Comparison of ENCODE assay signal across 8 cellular contexts in the genomic region with DNA sequence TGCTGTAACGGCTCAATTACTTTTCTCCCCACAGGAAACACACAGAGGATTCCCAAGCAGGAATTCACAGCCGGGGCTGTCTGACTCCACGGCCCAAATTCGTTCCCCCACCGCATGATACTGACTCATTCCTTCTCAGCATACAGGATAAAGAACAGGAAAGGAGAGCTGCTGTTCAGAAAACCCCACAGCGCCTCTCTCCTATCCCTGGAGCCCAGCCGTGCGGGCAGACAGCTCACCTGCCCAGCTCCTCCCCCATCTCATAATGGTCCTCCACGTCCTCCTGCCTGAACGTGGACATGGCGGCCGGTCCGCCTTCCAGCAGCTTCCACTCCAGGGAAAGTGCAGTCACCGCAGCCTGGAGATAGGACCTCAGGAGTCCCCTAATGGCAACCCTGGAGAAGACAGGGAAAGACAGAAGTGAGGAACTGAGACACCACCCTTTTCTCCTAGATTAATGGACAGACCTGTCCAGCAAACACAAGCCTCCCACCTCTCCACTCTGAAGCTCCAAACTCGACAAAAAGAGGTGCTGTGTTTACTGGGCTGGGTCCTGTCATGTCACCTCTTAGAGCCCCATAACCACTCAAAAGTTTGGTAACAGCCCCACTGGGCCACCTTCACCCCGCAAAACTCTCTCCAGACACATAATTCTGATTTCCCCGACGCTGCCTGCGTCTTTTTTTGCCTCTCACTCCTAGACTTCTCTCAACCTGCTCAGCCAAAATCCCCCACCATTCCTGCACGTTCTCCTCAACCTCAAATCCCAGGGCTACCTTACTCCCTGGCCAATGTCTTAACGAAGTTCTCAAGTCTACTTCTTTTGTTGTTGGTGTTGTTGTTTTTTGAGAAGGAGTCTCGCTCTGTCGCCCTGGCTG. TPM values are rescaled to one million over a fixed set of nuclear protein-coding genes. Genes with fewer than 3 reads are reported as not detected.
DNase-seq lines count a peak whose midpoint lies in the region; ATAC-seq, FAIRE-seq and TF ChIP-seq lines count a peak whose summit lies in the region.

No MANE protein-coding gene starts in this region.

- H3K4me1 ChIP-seq in ES-I3 (ENCODE audit: insufficient read depth, low read length): peaks cover 20% of the 10 kb centered on the region

- H3K27ac Mint-ChIP-seq in mesothelial cell of epicardium: peak overlapping the region; percentile 99

- H3K36me3 ChIP-seq in ES-I3 (ENCODE audit: insufficient read depth, low read length): peaks cover 35% of the 10 kb centered on the region

- H3K9me3 ChIP-seq in ES-I3 (ENCODE audit: control insufficient read depth, insufficient read depth, low read length): no peaks in the 10 kb centered on the region

- peaks cover 27% of the 10 kb centered on the region for H3K4me1 Mint-ChIP-seq in mesothelial cell of epicardium

- in situ Hi-C loops in GM13976 (cut with MboI; ENCODE audit: low sequenced_read_pairs, unreplicated experiment): no loop called here

- DNase-seq in NCI-H510A (lab: John Stamatoyannopoulos, UW) (peak; percentile 66), dermis blood vessel endothelial cell (peak; percentile 87), mesothelial cell of epicardium (ENCODE audit: low spot score in 2 of 2, unreplicated experiment in 2 of 2) (peak in 1 of 2 experiments; percentile 58), 8988T (no peak), D721Med (ENCODE audit: insufficient read length, low spot score) (no peak), GM13976 (ENCODE audit: low spot score) (no peak)

- H3K36me3 Mint-ChIP-seq in mesothelial cell of epicardium: peaks cover 7% of the 10 kb centered on the region

- no peaks in the 10 kb centered on the region for H3K27me3 Mint-ChIP-seq in mesothelial cell of epicardium (ENCODE audit: low read depth)

- H3K9me3 Mint-ChIP-seq in mesothelial cell of epicardium: no peaks in the 10 kb centered on the region

- FAIRE-seq in D721Med (lab: Jason Lieb, UNC): no peak

- no peak for ATAC-seq in GM21576 (IDR thresholded peaks at IDR 0.05; ENCODE audit: unreplicated experiment)

- TF ChIP-seq CTCF in mesothelial cell of epicardium (IDR thresholded peaks at IDR 0.05; ENCODE audit: unreplicated experiment): no peak
- no peak for TF ChIP-seq CTCF in D721Med (IDR thresholded peaks at IDR 0.05; ENCODE audit: insufficient read depth, missing control alignments)
- TF ChIP-seq CTCF in GM13976 (IDR thresholded peaks at IDR 0.05; ENCODE audit: borderline replicate concordance, control extremely low read depth, extremely low read depth, insufficient read depth, missing control alignments): no peak

- H3K9ac ChIP-seq in ES-I3 (ENCODE audit: low read depth, low read length): peak overlapping the region; percentile 99

- peak overlapping the region; percentile 93 for H3K4me3 Mint-ChIP-seq in mesothelial cell of epicardium

RNA-seq across cellular contexts. Expression of gene DAPK3, which starts 1.2 kb away (rescaled TPM):
- total RNA-seq in dermis blood vessel endothelial cell (151 and 203 TPM in 2 replicates), mesothelial cell of epicardium (127 to 135 TPM (median 131 TPM) in 3 replicates)

RNA-seq across cellular contexts. Expression of gene EEF2, which starts 15.6 kb away (rescaled TPM):
- 2,677 and 3,798 TPM in 2 replicates for total RNA-seq in dermis blood vessel endothelial cell
- 2,808 to 2,923 TPM (median 2,892 TPM) in 3 replicates for total RNA-seq in mesothelial cell of epicardium

RNA-seq across cellular contexts. Expression of gene NMRK2, which starts 36.8 kb away (rescaled TPM):
- total RNA-seq in dermis blood vessel endothelial cell (not detected in 2 replicates), mesothelial cell of epicardium (not detected in 3 replicates)

RNA-seq across cellular contexts. Expression of gene PIAS4, which starts 37.9 kb away (rescaled TPM):
- total RNA-seq in dermis blood vessel endothelial cell (22.0 and 27.2 TPM in 2 replicates), mesothelial cell of epicardium (47.9 to 50.1 TPM (median 48.0 TPM) in 3 replicates)

Comparison
In these comparisons a context has a peak if more than half of its experiments do, and no peak if none do; other contexts are left out.
1. DNase-seq: peak in NCI-H510A (single experiment) and dermis blood vessel endothelial cell (single experiment); none in 8988T (single experiment), D721Med (single experiment) and GM13976 (single experiment).